Comparison of ENCODE assay signal across 9 cellular contexts in the genomic region with DNA sequence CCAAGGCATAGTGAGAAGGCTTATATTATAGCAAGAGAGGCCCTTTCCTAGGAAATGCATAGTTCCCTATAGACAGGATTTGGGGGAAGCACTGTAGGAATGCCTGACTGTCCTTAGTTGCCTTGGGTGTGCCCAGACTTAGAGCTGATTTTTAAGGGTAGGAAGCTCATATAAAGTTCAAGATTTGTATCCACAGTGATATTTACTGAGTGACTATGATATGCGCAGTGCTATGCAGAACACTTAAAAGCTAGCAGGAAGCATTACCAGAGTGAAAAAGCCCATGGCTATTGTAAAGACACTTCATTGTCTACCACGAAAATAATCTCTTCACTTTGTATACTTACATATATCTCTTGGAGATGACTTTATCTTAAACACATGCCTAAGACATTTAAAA.
"Had no signal": no experiment of that assay in that cellular context is flagged by ENCODE, and none has a peak within 500 bp of the region (broad histone marks: within the 10 kb centered on the region; RNA-seq: fewer than 3 reads in every experiment).

No MANE protein-coding gene starts in this region.

- ATAC-seq: HCT116, HepG2 had no signal

- H3K4me3 Mint-ChIP-seq: HFFc6, IgD-negative memory B cell had no signal

- H3K27me3 Mint-ChIP-seq: IgD-negative memory B cell had no signal

- H3K4me3 ChIP-seq: GM23248, HAP-1 had no signal

- H3K27ac ChIP-seq: GM23248, HL-60 had no signal

- H3K36me3 Mint-ChIP-seq: IgD-negative memory B cell had no signal

- DNase-seq: GM23248, GOT3, H7, HFFc6 had no signal

- H3K4me1 Mint-ChIP-seq: IgD-negative memory B cell had no signal

- H3K9me3 Mint-ChIP-seq: HFFc6, IgD-negative memory B cell had no signal

- H3K9me3 ChIP-seq: HAP-1 had no signal

- H3K27ac Mint-ChIP-seq: HFFc6, IgD-negative memory B cell had no signal

- H3K36me3 ChIP-seq: HAP-1 had no signal
